In genomic region chr7:148773344-148773743, GRCh38 we compare ENCODE assay signal across 1 cellular context.
TF ChIP-seq lines count a peak whose summit lies in the region.

No MANE protein-coding gene starts in this region.

TF ChIP-seq in HCT116, 20 proteins besides CTCF, POLR2A, EP300 and RAD21 (continued from another document):
- no peak for TF ChIP-seq SIN3A (IDR thresholded peaks at IDR 0.05; ENCODE audit: low read depth)
- no peak for TF ChIP-seq ATF3 (IDR thresholded peaks at IDR 0.05)
- TF ChIP-seq POLR2AphosphoS5 (IDR thresholded peaks at IDR 0.05; ENCODE audit: low read depth, low read length) = no peak
